In the genomic region with DNA sequence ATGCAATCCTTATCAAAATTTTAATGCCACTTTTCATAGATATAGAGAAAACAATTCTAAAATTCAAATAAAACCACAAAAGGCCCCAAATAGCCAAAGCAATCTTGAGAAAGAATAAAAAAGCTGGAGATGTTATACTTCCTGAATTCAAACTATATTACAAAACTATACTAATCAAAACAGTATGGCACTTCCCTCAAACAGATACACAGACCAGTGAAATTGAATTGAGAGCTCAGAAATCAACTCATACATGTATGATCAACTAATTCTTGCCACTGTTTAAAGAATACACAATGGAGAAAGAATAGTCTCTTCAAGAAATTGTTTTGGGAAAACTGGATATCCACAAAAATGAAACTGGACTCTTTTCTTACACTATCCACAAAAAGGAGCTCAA, we compare ENCODE assay signal across 33 cellular contexts. TPM values are rescaled to one million over a fixed set of nuclear protein-coding genes. Genes with fewer than 3 reads are reported as not detected.
"Had no signal": no experiment of that assay in that cellular context is flagged by ENCODE, and none has a peak within 500 bp of the region (broad histone marks: within the 10 kb centered on the region; RNA-seq: fewer than 3 reads in every experiment).

No MANE protein-coding gene starts in this region.

- DNase-seq: natural killer cell; occipital lobe; ovary; posterior cingulate gyrus; psoas muscle; right cardiac atrium; spleen; stimulated activated CD4-positive, alpha-beta T cell treated with anti-CD3 and anti-CD28 coated beads, Interleukin-12 subunit alpha, Interleukin-12 subunit beta, amount 100 ng/mL, for 4 hours; stimulated activated CD4-positive, alpha-beta T cell treated with anti-CD3 and anti-CD28 coated beads, Interleukin-1b, Interleukin-23, amount 100 ng/mL, for 48 hours; stimulated activated CD4-positive, alpha-beta T cell treated with anti-CD3 and anti-CD28 coated beads, Interleukin-4, amount 100 ng/mL, for 1 hour; stimulated activated naive B cell treated with anti-CD40 and anti-IgM and Interleukin-4, amounts not matched to agents 10 μg/mL and 1 μg/mL and 100 μg/mL, for 72 hours; stimulated activated naive CD4-positive, alpha-beta T cell treated with Interleukin-2 at 50 U/mL for 16 hours; stomach; thyroid gland; trophoblast cell; upper lobe of left lung had no signal

- H3K27me3 ChIP-seq: neural progenitor cell, ovary, spleen, stomach, thyroid gland, tibial nerve, upper lobe of left lung, vagina had no signal

- H3K4me1 Mint-ChIP-seq: natural killer cell; nephron; neural progenitor cell; stimulated activated effector memory CD8-positive, alpha-beta T cell treated with anti-CD3 and anti-CD28 coated beads, Interleukin-12 subunit alpha, Interleukin-12 subunit beta, amount 100 ng/mL, for 72 hours; stimulated activated naive B cell treated with anti-CD40 and anti-IgM and Interleukin-4, amounts not matched to agents 10 μg/mL and 1 μg/mL and 100 μg/mL, for 72 hours had no signal

- H3K36me3 ChIP-seq: neural progenitor cell, ovary, spleen, stomach, thoracic aorta, thyroid gland, tibial nerve, upper lobe of left lung, vagina had no signal

- H3K79me2 ChIP-seq: parathyroid adenoma had no signal

- H3K36me3 Mint-ChIP-seq: natural killer cell; neural progenitor cell; stimulated activated effector memory CD8-positive, alpha-beta T cell treated with anti-CD3 and anti-CD28 coated beads, Interleukin-12 subunit alpha, Interleukin-12 subunit beta, amount 100 ng/mL, for 72 hours; stimulated activated naive B cell treated with anti-CD40 and anti-IgM and Interleukin-4, amounts not matched to agents 10 μg/mL and 1 μg/mL and 100 μg/mL, for 72 hours had no signal

- H3K27ac ChIP-seq: neural progenitor cell, ovary, parathyroid adenoma, psoas muscle, skin epidermis, spleen, stomach, thoracic aorta, thyroid gland, tibial nerve, upper lobe of left lung, vagina had no signal

- H3K9ac ChIP-seq: neural progenitor cell, parathyroid adenoma had no signal

- FAIRE-seq: urothelium cell line had no signal

- H3K9me3 ChIP-seq: ovary, thyroid gland had no signal

- H3K4me1 ChIP-seq: neural progenitor cell, parathyroid adenoma, psoas muscle, spleen, stomach, thyroid gland, tibial nerve, upper lobe of left lung, vagina had no signal

- H3K4me3 Mint-ChIP-seq: natural killer cell; nephron; neural progenitor cell; stimulated activated effector memory CD8-positive, alpha-beta T cell treated with anti-CD3 and anti-CD28 coated beads, Interleukin-12 subunit alpha, Interleukin-12 subunit beta, amount 100 ng/mL, for 72 hours; stimulated activated naive B cell treated with anti-CD40 and anti-IgM and Interleukin-4, amounts not matched to agents 10 μg/mL and 1 μg/mL and 100 μg/mL, for 72 hours; stimulated activated naive CD8-positive, alpha-beta T cell treated with anti-CD3 and anti-CD28 coated beads, Interleukin-15, Interleukin-2, amounts not matched to agents 100 ng/mL and 50 ng/mL, for 24 hours had no signal

- H3K4me3 ChIP-seq: neural progenitor cell, ovary, psoas muscle, skin epidermis, smooth muscle cell, spleen, stomach, thoracic aorta, thyroid gland, tibial nerve, upper lobe of left lung, vagina had no signal

- H3K27me3 Mint-ChIP-seq: progenitor cell of endocrine pancreas; stimulated activated naive B cell treated with anti-CD40 and anti-IgM and Interleukin-4, amounts not matched to agents 10 μg/mL and 1 μg/mL and 100 μg/mL, for 72 hours; stimulated activated naive CD8-positive, alpha-beta T cell treated with anti-CD3 and anti-CD28 coated beads, Interleukin-15, Interleukin-2, amounts not matched to agents 100 ng/mL and 50 ng/mL, for 24 hours had no signal

- H2AFZ ChIP-seq: neural progenitor cell, parathyroid adenoma had no signal

- ATAC-seq: natural killer cell; psoas muscle; right cardiac atrium; sciatic nerve; stimulated activated effector memory CD8-positive, alpha-beta T cell treated with anti-CD3 and anti-CD28 coated beads, Interleukin-12 subunit alpha, Interleukin-12 subunit beta, amount 100 ng/mL, for 72 hours; stimulated activated naive B cell treated with anti-CD40 and anti-IgM and Interleukin-4, amounts not matched to agents 10 μg/mL and 1 μg/mL and 100 μg/mL, for 72 hours had no signal

- H3K27ac Mint-ChIP-seq: natural killer cell; nephron; neural progenitor cell; progenitor cell of endocrine pancreas; stimulated activated effector memory CD8-positive, alpha-beta T cell treated with anti-CD3 and anti-CD28 coated beads, Interleukin-12 subunit alpha, Interleukin-12 subunit beta, amount 100 ng/mL, for 72 hours; stimulated activated naive B cell treated with anti-CD40 and anti-IgM and Interleukin-4, amounts not matched to agents 10 μg/mL and 1 μg/mL and 100 μg/mL, for 72 hours; stimulated activated naive CD8-positive, alpha-beta T cell treated with anti-CD3 and anti-CD28 coated beads, Interleukin-15, Interleukin-2, amounts not matched to agents 100 ng/mL and 50 ng/mL, for 24 hours had no signal

- H3K4me2 ChIP-seq: neural progenitor cell, smooth muscle cell had no signal

RNA-seq across cellular contexts. Expression of gene FOXG1, which starts 55.4 kb away (rescaled TPM):
- total RNA-seq: natural killer cell, osteoblast, renal cortical epithelial cell, right cardiac atrium, smooth muscle cell, subcutaneous adipose tissue, tibial nerve, upper lobe of left lung, ureter, vagina had no signal
- polyA plus RNA-seq: smooth muscle cell had no signal
